Comparison of ENCODE assay signal across 21 cellular contexts in the genomic region with DNA sequence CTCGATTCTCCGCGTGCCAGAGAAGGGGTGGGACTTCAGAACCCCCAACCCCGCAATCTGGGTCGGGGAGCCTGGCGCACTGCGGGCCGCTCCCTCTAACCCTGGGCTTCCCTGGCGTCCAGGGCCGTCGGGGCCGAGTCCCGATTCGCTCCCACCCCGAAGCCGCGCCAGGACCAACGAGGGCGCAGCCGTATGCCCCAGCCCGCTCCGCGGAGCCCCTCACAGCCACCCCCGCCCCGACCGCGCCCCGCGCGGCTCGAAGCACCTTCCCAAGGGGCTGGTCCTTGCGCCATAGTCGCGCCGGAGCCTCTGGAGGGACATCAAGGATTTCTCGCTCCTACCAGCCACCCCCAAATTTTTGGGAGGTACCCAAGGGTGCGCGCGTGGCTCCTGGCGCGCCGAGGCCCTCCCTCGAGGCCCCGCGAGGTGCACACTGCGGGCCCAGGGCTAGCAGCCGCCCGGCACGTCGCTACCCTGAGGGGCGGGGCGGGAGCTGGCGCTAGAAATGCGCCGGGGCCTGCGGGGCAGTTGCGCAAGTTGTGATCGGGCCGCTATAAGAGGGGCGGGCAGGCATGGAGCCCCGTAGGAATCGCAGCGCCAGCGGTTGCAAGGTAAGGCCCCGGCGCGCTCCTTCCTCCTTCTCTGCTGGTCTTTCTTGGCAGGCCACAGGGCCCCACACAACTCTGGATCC. TPM values are rescaled to one million over a fixed set of nuclear protein-coding genes. Genes with fewer than 3 reads are reported as not detected.
"Had no signal": no experiment of that assay in that cellular context is flagged by ENCODE, and none has a peak within 500 bp of the region (broad histone marks: within the 10 kb centered on the region; RNA-seq: fewer than 3 reads in every experiment).

A gene (plus strand): TSS at position 583 of the 691 bp plus-strand sequence. CDS start 10,741 bp downstream, outside the sequence.

- H3K4me3 Mint-ChIP-seq: activated naive CD4-positive, alpha-beta T cell treated with anti-CD3 and anti-CD28 coated beads, Interleukin-2, amount 50 U/mL, for 24 hours; brain; effector memory CD8-positive, alpha-beta T cell; natural killer cell; stimulated activated effector memory CD8-positive, alpha-beta T cell treated with anti-CD3 and anti-CD28 coated beads, Interleukin-12 subunit alpha, Interleukin-12 subunit beta, amount 100 ng/mL, for 72 hours had no signal

- H3K27ac ChIP-seq: epithelial cell of prostate, gastroesophageal sphincter, psoas muscle, right lobe of liver, tibial artery, vagina had no signal

- H3K4me3 ChIP-seq: gastroesophageal sphincter, psoas muscle, right lobe of liver, tibial artery had no signal

- ATAC-seq: activated CD4-positive, CD25-positive, alpha-beta regulatory T cell treated with anti-CD3 and anti-CD28 coated beads, Interleukin-2, amount 50 U/mL, for 24 hours; effector memory CD8-positive, alpha-beta T cell; gastroesophageal sphincter; natural killer cell; SK-N-SH treated with all-trans-retinoic acid at 6 μM for 48 hours; stimulated activated effector memory CD8-positive, alpha-beta T cell treated with anti-CD3 and anti-CD28 coated beads, Interleukin-12 subunit alpha, Interleukin-12 subunit beta, amount 100 ng/mL, for 72 hours had no signal

- H3K36me3 ChIP-seq: gastroesophageal sphincter, right lobe of liver, tibial artery, vagina had no signal

- H3K4me1 ChIP-seq: gastroesophageal sphincter, psoas muscle, right lobe of liver, vagina had no signal

- H3K36me3 Mint-ChIP-seq: natural killer cell; stimulated activated effector memory CD8-positive, alpha-beta T cell treated with anti-CD3 and anti-CD28 coated beads, Interleukin-12 subunit alpha, Interleukin-12 subunit beta, amount 100 ng/mL, for 72 hours had no signal

- H3K9me3 ChIP-seq: right lobe of liver, vagina had no signal

- H3K27ac Mint-ChIP-seq: activated naive CD4-positive, alpha-beta T cell treated with anti-CD3 and anti-CD28 coated beads, Interleukin-2, amount 50 U/mL, for 24 hours; activated T-helper 2 cell treated with anti-CD3 and anti-CD28 coated beads, Interferon-gamma antibody, Interleukin-2, Interleukin-4, amounts not matched to agents 10 μg/mL and 5 μg/mL and 100 μg/mL, durations not matched to agents 14 hours and 24 hours and 36 hours; brain; effector memory CD8-positive, alpha-beta T cell; natural killer cell; stimulated activated effector memory CD8-positive, alpha-beta T cell treated with anti-CD3 and anti-CD28 coated beads, Interleukin-12 subunit alpha, Interleukin-12 subunit beta, amount 100 ng/mL, for 72 hours had no signal

- DNase-seq: amniotic stem cell; dermis blood vessel endothelial cell; effector memory CD8-positive, alpha-beta T cell; natural killer cell; occipital lobe; psoas muscle; right lobe of liver; stimulated activated CD4-positive, alpha-beta T cell treated with anti-CD3 and anti-CD28 coated beads, Interleukin-2, amount 100 ng/mL, for 24 hours; T-helper 1 cell; T1000; tibial artery had no signal

RNA-seq across cellular contexts. Expression of the gene that starts here (rescaled TPM):
- total RNA-seq: activated T-helper 2 cell treated with anti-CD3 and anti-CD28 coated beads, Interferon-gamma antibody, Interleukin-2, Interleukin-4, amounts not matched to agents 10 μg/mL and 5 μg/mL and 100 μg/mL, durations not matched to agents 14 hours and 24 hours and 36 hours; dermis blood vessel endothelial cell; lung microvascular endothelial cell; natural killer cell; occipital lobe; right lobe of liver had no signal
